Comparison of ENCODE assay signal across 27 cellular contexts in genomic region chr4:773214-773613, GRCh38. TPM values are rescaled to one million over a fixed set of nuclear protein-coding genes. Genes with fewer than 3 reads are reported as not detected.
DNase-seq lines count a peak whose midpoint lies in the region; ATAC-seq, FAIRE-seq and TF ChIP-seq lines count a peak whose summit lies in the region.
"Had no signal": no experiment of that assay in that cellular context is flagged by ENCODE, and none has a peak within 500 bp of the region (broad histone marks: within the 10 kb centered on the region; RNA-seq: fewer than 3 reads in every experiment).

No MANE protein-coding gene starts in this region.

- no peak for TF ChIP-seq EP300 in K562 (IDR thresholded peaks at IDR 0.05; ENCODE audit: low read length)

- no peak overlapping the region for H3K4me3 Mint-ChIP-seq in CD4-positive, alpha-beta memory T cell
- H3K4me3 Mint-ChIP-seq: activated B cell treated with CpG ODN at 0.5 μM for 24 hours; activated CD4-positive, alpha-beta memory T cell treated with anti-CD3 and anti-CD28 coated beads, Interleukin-2, amount 10 ng/mL, durations not matched to agents 7 days and 5 days; CD14-positive monocyte had no signal

- peaks cover 0 to 20% of the 10 kb centered on the region in 2 experiments; a peak in 4 of 5 replicates for H3K4me1 ChIP-seq in K562 (replicated peaks in 1 of 2; ENCODE audit: control insufficient read depth in 2 of 2, insufficient read depth in 2 of 2, low read length in 2 of 2)
- peaks cover 11 to 71% (median 46%) of the 10 kb centered on the region in 9 donors for H3K4me1 ChIP-seq in heart right ventricle
- H3K4me1 ChIP-seq in CD4-positive, alpha-beta memory T cell (ENCODE audit: insufficient read depth, low read length), result peaks cover 46% of the 10 kb centered on the region

- no peaks in the 10 kb centered on the region for H3K9me1 ChIP-seq in K562 (ENCODE audit: control insufficient read depth, insufficient read depth, low read length)

- intact Hi-C loops in K562 (cut with micrococcal nuclease), result no loop called here
- intact Hi-C loops in heart right ventricle (cut with DNase I), result no loop called here
- intact Hi-C loops in sciatic nerve (cut with DNase I), result no loop called here
- intact Hi-C loops in CD4-positive, alpha-beta memory T cell (cut with micrococcal nuclease), result no loop called here

- no peak for TF ChIP-seq POLR2A in K562 (conservative IDR thresholded peaks at IDR 0.05)

- WGBS in K562 (ENCODE audit: insufficient coverage, low coverage, missing lambda C conversion rate), result 91% methylated on average over 9 of the region's 9 CpGs
- 45 to 65% methylated on average over 9 of the region's 9 CpGs for WGBS in heart right ventricle, 2 donors

- no peak overlapping the region for H3K4me3 ChIP-seq in K562
- H3K4me3 ChIP-seq in heart right ventricle, result no peak overlapping the region
- no peak overlapping the region for H3K4me3 ChIP-seq in CD4-positive, alpha-beta memory T cell (ENCODE audit: low read length in 2 of 2)

- H3K9me3 ChIP-seq in K562 (replicated peaks; ENCODE audit: control insufficient read depth, insufficient read depth, low read depth, low read length) (peaks cover 7% of the 10 kb centered on the region), heart right ventricle (no peaks in the 10 kb centered on the region)
- no peaks in the 10 kb centered on the region for H3K9me3 ChIP-seq in CD4-positive, alpha-beta memory T cell (ENCODE audit: control insufficient read depth in 1 of 2, low read length in 2 of 2)

- H3K36me3 Mint-ChIP-seq in CD4-positive, alpha-beta memory T cell, result peaks cover 49 to 56% of the 10 kb centered on the region in 2 donors

- in situ Hi-C loops in K562 (cut with MboI), result no loop called here

- H3K4me2 ChIP-seq in K562 (ENCODE audit: insufficient read depth, low read length), result no peak overlapping the region

- ATAC-seq in K562 (no peak), heart right ventricle (peak in 7 of 8 donors; percentile 5 to 83 (median 46)), sciatic nerve (peak; percentile 2), HG02970 (IDR thresholded peaks at IDR 0.05; ENCODE audit: low FRiP score, unreplicated experiment) (no peak)
- ATAC-seq: naive thymus-derived CD8-positive, alpha-beta T cell had no signal

- no peak for FAIRE-seq in K562 (lab: Jason Lieb, UNC)
- FAIRE-seq: endometrium had no signal

- H3K9me3 Mint-ChIP-seq in CD4-positive, alpha-beta memory T cell, result peaks cover 0 to 2% (median 0%) of the 10 kb centered on the region in 8 donors
- H3K9me3 Mint-ChIP-seq: activated B cell treated with CpG ODN at 0.5 μM for 24 hours; activated CD4-positive, alpha-beta memory T cell treated with anti-CD3 and anti-CD28 coated beads, Interleukin-2, amount 10 ng/mL, durations not matched to agents 7 days and 5 days; naive thymus-derived CD8-positive, alpha-beta T cell had no signal

- no peak for TF ChIP-seq RAD21 in K562 (CRISPR knock-in tag; conservative IDR thresholded peaks at IDR 0.05 in 1 of 2, IDR thresholded peaks at IDR 0.05 in 1 of 2)

- no peak overlapping the region for H2AFZ ChIP-seq in K562 (ENCODE audit: low read depth, low read length)

- peak overlapping the region; percentile 49 for H3K27ac ChIP-seq in RWPE1
- no peak overlapping the region for H3K27ac ChIP-seq in K562 (ENCODE audit: extremely low read depth, low read depth, low read length)
- H3K27ac ChIP-seq in heart right ventricle, result peak overlapping the region in 8 of 10 donors; percentile 33 to 70 (median 59)
- no peak overlapping the region for H3K27ac ChIP-seq in CD4-positive, alpha-beta memory T cell (ENCODE audit: low read depth, low read length)
- H3K27ac ChIP-seq: brain microvascular endothelial cell, HL-60 had no signal

- H3K27me3 Mint-ChIP-seq in CD4-positive, alpha-beta memory T cell, result no peaks in the 10 kb centered on the region
- H3K27me3 Mint-ChIP-seq: activated B cell treated with CpG ODN at 0.5 μM for 24 hours; activated CD4-positive, alpha-beta memory T cell treated with anti-CD3 and anti-CD28 coated beads, Interleukin-2, amount 10 ng/mL, durations not matched to agents 7 days and 5 days; naive thymus-derived CD8-positive, alpha-beta T cell had no signal

- TF ChIP-seq CTCF in RWPE1 (conservative IDR thresholded peaks at IDR 0.05; ENCODE audit: low read depth), result no peak
- no peak for TF ChIP-seq CTCF in K562 (IDR thresholded peaks at IDR 0.05 in 2 of 3, conservative IDR thresholded peaks at IDR 0.05 in 1 of 3; ENCODE audit: insufficient read depth in 2 of 3, low read depth in 1 of 3, low read length in 3 of 3)
- no peak for TF ChIP-seq CTCF in heart right ventricle (IDR thresholded peaks at IDR 0.05)

- H3K27me3 ChIP-seq in K562 (ENCODE audit: control insufficient read depth in 2 of 2, insufficient read depth in 2 of 2, low read length in 2 of 2), result no peaks in the 10 kb centered on the region
- H3K27me3 ChIP-seq in heart right ventricle, result no peaks in the 10 kb centered on the region
- no peaks in the 10 kb centered on the region for H3K27me3 ChIP-seq in CD4-positive, alpha-beta memory T cell (ENCODE audit: insufficient read depth, low read length)
- H3K27me3 ChIP-seq: brain microvascular endothelial cell had no signal

- H3K9ac ChIP-seq in K562 (ENCODE audit: insufficient read depth in 1 of 2, low read depth in 2 of 2, low read length in 2 of 2), result 0 out of 4 replicates have a peak overlapping the region, but pooled peaks of 1 of the 2 experiments have one; percentile 35

- peaks cover 34 to 76% (median 55%) of the 10 kb centered on the region in 4 donors for H3K4me1 Mint-ChIP-seq in CD4-positive, alpha-beta memory T cell

- DNase-seq in RWPE1 (ENCODE audit: low spot score), result no peak
- DNase-seq in K562 (ENCODE audit: extremely low read depth in 1 of 4, low spot score in 3 of 4), result no peak
- DNase-seq in heart right ventricle, result peak in 1 of 2 donors; percentile 59
- DNase-seq in sciatic nerve (ENCODE audit: low spot score), result no peak
- DNase-seq in COLO829 (ENCODE audit: low spot score), result no peak
- no peak for DNase-seq in NCI-H2196 (lab: John Stamatoyannopoulos, UW; ENCODE audit: unreplicated experiment)
- DNase-seq in CD4-positive, alpha-beta memory T cell, result no peak
- DNase-seq: activated B cell treated with CpG ODN at 0.5 μM for 24 hours; activated CD4-positive, alpha-beta memory T cell treated with anti-CD3 and anti-CD28 coated beads, Interleukin-2, amount 10 ng/mL, durations not matched to agents 7 days and 5 days; activated effector memory CD4-positive, alpha-beta T cell treated with Interleukin-2 at 50 U/mL for 16 hours; brain microvascular endothelial cell; cortex of kidney; EL; HCEC 1CT; naive thymus-derived CD8-positive, alpha-beta T cell; NCI-H1092; NCI-H187 treated with DMSO at 0.1 percent for 48 hours; NCI-H2227 treated with DMSO at 0.1 percent for 48 hours; stimulated activated CD4-positive, alpha-beta T cell treated with anti-CD3 and anti-CD28 coated beads, Interleukin-4, amount 100 ng/mL, for 24 hours; stimulated activated naive CD4-positive, alpha-beta T cell; trophoblast cell had no signal

- peaks cover 4% of the 10 kb centered on the region; the same call in 1 of the 2 replicates for H4K20me1 ChIP-seq in K562 (replicated peaks; ENCODE audit: control insufficient read depth, insufficient read depth, low read length)

- H3K79me2 ChIP-seq in K562 (ENCODE audit: control insufficient read depth, insufficient read depth, low read length), result peaks cover 86% of the 10 kb centered on the region

- H3K27ac Mint-ChIP-seq in CD4-positive, alpha-beta memory T cell, result peak overlapping the region in 1 of 7 donors; percentile 19
- H3K27ac Mint-ChIP-seq: activated B cell treated with CpG ODN at 0.5 μM for 24 hours; activated CD4-positive, alpha-beta memory T cell treated with anti-CD3 and anti-CD28 coated beads, Interleukin-2, amount 10 ng/mL, durations not matched to agents 7 days and 5 days had no signal

- H3K36me3 ChIP-seq in K562 (ENCODE audit: control insufficient read depth, insufficient read depth, low read length), result peaks cover 86% of the 10 kb centered on the region
- peaks cover 0 to 92% (median 24%) of the 10 kb centered on the region in 9 donors for H3K36me3 ChIP-seq in heart right ventricle
- peaks cover 12% of the 10 kb centered on the region for H3K36me3 ChIP-seq in CD4-positive, alpha-beta memory T cell (ENCODE audit: insufficient read depth, low read length)

- POLR2A ChIA-PET in RWPE1 (lab: Yijun Ruan, JAX; ENCODE audit: low non-redundant PET), result no interaction called here
- POLR2A ChIA-PET in K562 (lab: Yijun Ruan, JAX), result interaction anchor here (0.6 kb wide), 1 partner anchor 126 kb away, joined by 3 read pairs; no protein-coding TSS in a partner anchor
- POLR2A ChIA-PET in CD4-positive, alpha-beta memory T cell (lab: Charles Lee; ENCODE audit: partially characterized antibody), result interaction anchor here (0.8 kb wide), 1 partner anchor 9 kb away, joined by 3 read pairs; no protein-coding TSS in a partner anchor

- no TSS peak for BruUV-seq in K562 (replicated peaks; lab: Mats Ljungman, UMichigan)

- CTCF ChIA-PET in RWPE1 (lab: Yijun Ruan, JAX), result interaction anchor here (0.7 kb wide), 1 partner anchor 14 kb away, joined by 4 read pairs; no protein-coding TSS in a partner anchor
- CTCF ChIA-PET in K562 (lab: Yijun Ruan, JAX; ENCODE audit: low intra/inter-chr PET ratio), result no interaction called here
- CTCF ChIA-PET in CD4-positive, alpha-beta memory T cell (lab: Charles Lee; ENCODE audit: partially characterized antibody), result interaction anchor here (0.5 kb wide), 1 partner anchor 578 kb away, joined by 3 read pairs; no protein-coding TSS in a partner anchor

RNA-seq across cellular contexts. Expression of gene CPLX1, which starts 52.7 kb away (rescaled TPM):
- total RNA-seq in K562 (2011; cell fraction: chromatin; rRNA removed; ENCODE audit: low replicate concordance), result 1.1 and 1.5 TPM in 2 replicates
- 0.92 and 1.3 TPM in 2 replicates for total RNA-seq in K562 (2011; cell fraction: nucleolus; rRNA removed)
- 0.61 and 0.73 TPM in 2 replicates for total RNA-seq in K562 (2011; cell fraction: nucleoplasm; rRNA removed)
- 0.61 and 1.00 TPM in 2 replicates for total RNA-seq in K562 (2014; rRNA removed)
- total RNA-seq in K562 (2014; rRNA removed; fragmentation: Illumina TruSeq; extraction: Trizol), result not detected in 2 replicates
- total RNA-seq in K562 (2015; rRNA removed; fragmentation: Illumina TruSeq; extraction: Trizol), result 0.07 and 0.23 TPM in 2 replicates
- total RNA-seq in K562 (2021), result 2.1 and 3.3 TPM in 2 replicates
- 0.17 and 0.23 TPM in 2 replicates for polyA plus RNA-seq in K562 (2011; rRNA removed)
- polyA plus RNA-seq in K562 (2011; cell fraction: cytosol; rRNA removed), result 0.04 and 0.33 TPM in 2 replicates
- 1.2 and 4.9 TPM in 2 replicates for polyA plus RNA-seq in K562 (2011; cell fraction: nucleus; rRNA removed)
- polyA plus RNA-seq in K562 (2012), result 0.50 and 1.6 TPM in 2 replicates
- 0.12 and 0.21 TPM in 2 replicates for polyA plus RNA-seq in K562 (2014; fragmentation: Illumina TruSeq; extraction: Trizol)
- polyA plus RNA-seq in K562 (2014; fragmentation: Nextera tagmentation; extraction: Ambion mirVana), result under 1 TPM in 1 of 2 experiments, not detected in 1; 0.03 TPM
- polyA plus RNA-seq in K562 (2014; rRNA removed), result 0.55 and 1.3 TPM in 2 replicates
- polyA minus RNA-seq in K562 (2011; rRNA and poly(A)+ RNA removed), result 0.18 TPM in 1 of 2 replicates, not detected in the other
- polyA minus RNA-seq in K562 (2011; cell fraction: cytosol; rRNA and poly(A)+ RNA removed), result 2.2 TPM in 1 of 2 replicates, not detected in the other
- 0.27 TPM in 1 of 2 replicates, not detected in the other for polyA minus RNA-seq in K562 (2011; cell fraction: nucleus; rRNA and poly(A)+ RNA removed)
- 1 to 10 TPM; 1.5 to 4.8 (median 2.2) TPM for total RNA-seq in heart right ventricle
- 10 to 100 TPM in 1 of 2 donors, 1 to 10 TPM in 1; 2.1 to 10.8 TPM for polyA plus RNA-seq in heart right ventricle
- 11.6 TPM for total RNA-seq in sciatic nerve
- 1 to 10 TPM in 1 of 2 experiments, under 1 TPM in 1; 0.64 to 1.5 TPM for total RNA-seq in CD4-positive, alpha-beta memory T cell
- under 1 TPM in 1 of 2 donors, not detected in 1; 0.26 TPM for polyA plus RNA-seq in CD4-positive, alpha-beta memory T cell
- total RNA-seq: activated B cell treated with CpG ODN at 0.5 μM for 24 hours, glomerular endothelial cell, osteoblast had no signal
- polyA plus RNA-seq: CD14-positive monocyte; naive thymus-derived CD8-positive, alpha-beta T cell had no signal

Comparison
In these comparisons a context has a peak if more than half of its experiments do, and no peak if none do; other contexts are left out.
1. H3K27ac ChIP-seq: peak in RWPE1 (single experiment) and heart right ventricle (8 of 10); none in K562 (single experiment) and CD4-positive, alpha-beta memory T cell (single experiment).
2. ATAC-seq: peak in heart right ventricle (7 of 8) and sciatic nerve (single experiment); none in K562 (single experiment) and HG02970 (single experiment).